ENCODE assay signal across 1 cellular context in the genomic region with DNA sequence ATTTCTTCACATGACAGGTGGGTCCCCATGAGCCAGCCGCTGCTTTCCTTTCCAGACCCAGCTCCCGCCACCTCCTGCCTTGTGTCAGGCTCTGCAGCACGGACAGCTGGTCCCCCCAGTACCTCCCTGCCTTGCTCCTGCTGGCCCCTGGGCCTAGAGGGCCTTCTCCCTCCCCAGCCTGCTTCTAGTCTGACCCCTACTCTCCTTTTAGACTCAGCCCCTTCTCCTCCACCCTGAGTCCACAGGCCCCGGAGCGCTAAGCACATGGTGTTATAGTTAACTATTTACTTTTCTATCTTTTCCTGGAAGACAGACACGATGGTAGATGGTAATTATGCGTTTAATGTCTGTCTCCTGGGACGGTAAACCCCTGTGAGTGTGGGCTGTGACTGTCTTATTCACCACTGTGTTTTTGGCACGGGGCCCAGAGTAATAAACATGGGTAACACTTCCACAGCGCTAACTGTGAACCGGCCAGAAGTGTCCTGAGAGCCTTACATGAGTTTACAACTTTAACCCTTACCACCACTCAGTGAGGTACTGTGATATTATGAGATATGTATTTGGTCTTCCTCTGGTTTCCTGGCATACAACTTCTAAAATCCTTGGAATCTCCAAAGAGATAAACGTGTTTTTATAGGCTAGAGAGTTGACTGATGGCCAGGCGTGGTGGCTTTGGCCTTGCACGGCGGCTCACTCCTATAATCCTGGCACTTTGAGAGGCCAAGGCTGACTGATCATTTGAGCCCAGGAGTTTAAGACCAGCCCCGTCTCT.
TF ChIP-seq lines count a peak whose summit lies in the region.

No MANE protein-coding gene starts in this region.

TF ChIP-seq in HEK293, 187 proteins besides CTCF, POLR2A, EP300 and RAD21 (continued from another document and continues in another):
- TF ChIP-seq, protein P1, sequence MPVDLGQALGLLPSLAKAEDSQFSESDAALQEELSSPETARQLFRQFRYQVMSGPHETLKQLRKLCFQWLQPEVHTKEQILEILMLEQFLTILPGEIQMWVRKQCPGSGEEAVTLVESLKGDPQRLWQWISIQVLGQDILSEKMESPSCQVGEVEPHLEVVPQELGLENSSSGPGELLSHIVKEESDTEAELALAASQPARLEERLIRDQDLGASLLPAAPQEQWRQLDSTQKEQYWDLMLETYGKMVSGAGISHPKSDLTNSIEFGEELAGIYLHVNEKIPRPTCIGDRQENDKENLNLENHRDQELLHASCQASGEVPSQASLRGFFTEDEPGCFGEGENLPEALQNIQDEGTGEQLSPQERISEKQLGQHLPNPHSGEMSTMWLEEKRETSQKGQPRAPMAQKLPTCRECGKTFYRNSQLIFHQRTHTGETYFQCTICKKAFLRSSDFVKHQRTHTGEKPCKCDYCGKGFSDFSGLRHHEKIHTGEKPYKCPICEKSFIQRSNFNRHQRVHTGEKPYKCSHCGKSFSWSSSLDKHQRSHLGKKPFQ (tag by site-specific recombination; IDR thresholded peaks at IDR 0.05) = peak; percentile 89
- TF ChIP-seq, protein P2, sequence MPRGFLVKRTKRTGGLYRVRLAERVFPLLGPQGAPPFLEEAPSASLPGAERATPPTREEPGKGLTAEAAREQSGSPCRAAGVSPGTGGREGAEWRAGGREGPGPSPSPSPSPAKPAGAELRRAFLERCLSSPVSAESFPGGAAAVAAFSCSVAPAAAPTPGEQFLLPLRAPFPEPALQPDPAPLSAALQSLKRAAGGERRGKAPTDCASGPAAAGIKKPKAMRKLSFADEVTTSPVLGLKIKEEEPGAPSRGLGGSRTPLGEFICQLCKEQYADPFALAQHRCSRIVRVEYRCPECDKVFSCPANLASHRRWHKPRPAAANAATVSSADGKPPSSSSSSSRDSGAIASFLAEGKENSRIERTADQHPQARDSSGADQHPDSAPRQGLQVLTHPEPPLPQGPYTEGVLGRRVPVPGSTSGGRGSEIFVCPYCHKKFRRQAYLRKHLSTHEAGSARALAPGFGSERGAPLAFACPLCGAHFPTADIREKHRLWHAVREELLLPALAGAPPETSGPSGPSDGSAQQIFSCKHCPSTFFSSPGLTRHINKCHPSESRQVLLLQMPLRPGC (tag by site-specific recombination; IDR thresholded peaks at IDR 0.05) = 0 out of 2 replicates have a peak, but pooled peaks have one; percentile 47
- TF ChIP-seq, protein P3, sequence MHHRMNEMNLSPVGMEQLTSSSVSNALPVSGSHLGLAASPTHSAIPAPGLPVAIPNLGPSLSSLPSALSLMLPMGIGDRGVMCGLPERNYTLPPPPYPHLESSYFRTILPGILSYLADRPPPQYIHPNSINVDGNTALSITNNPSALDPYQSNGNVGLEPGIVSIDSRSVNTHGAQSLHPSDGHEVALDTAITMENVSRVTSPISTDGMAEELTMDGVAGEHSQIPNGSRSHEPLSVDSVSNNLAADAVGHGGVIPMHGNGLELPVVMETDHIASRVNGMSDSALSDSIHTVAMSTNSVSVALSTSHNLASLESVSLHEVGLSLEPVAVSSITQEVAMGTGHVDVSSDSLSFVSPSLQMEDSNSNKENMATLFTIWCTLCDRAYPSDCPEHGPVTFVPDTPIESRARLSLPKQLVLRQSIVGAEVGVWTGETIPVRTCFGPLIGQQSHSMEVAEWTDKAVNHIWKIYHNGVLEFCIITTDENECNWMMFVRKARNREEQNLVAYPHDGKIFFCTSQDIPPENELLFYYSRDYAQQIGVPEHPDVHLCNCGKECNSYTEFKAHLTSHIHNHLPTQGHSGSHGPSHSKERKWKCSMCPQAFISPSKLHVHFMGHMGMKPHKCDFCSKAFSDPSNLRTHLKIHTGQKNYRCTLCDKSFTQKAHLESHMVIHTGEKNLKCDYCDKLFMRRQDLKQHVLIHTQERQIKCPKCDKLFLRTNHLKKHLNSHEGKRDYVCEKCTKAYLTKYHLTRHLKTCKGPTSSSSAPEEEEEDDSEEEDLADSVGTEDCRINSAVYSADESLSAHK (tag by site-specific recombination; IDR thresholded peaks at IDR 0.05) = peak; percentile 79
- peak; percentile 87 for TF ChIP-seq FEZF1 (tag by site-specific recombination; IDR thresholded peaks at IDR 0.05)
- TF ChIP-seq ZNF560 (tag by site-specific recombination; IDR thresholded peaks at IDR 0.05; ENCODE audit: borderline replicate concordance) = no peak
- peak; percentile 83; the same call in 1 of the 2 replicates for TF ChIP-seq ZSCAN30 (tag by site-specific recombination; IDR thresholded peaks at IDR 0.05)
- TF ChIP-seq MZF1 (tag by site-specific recombination; IDR thresholded peaks at IDR 0.05; ENCODE audit: borderline replicate concordance) = peak; percentile 68; the same call in 1 of the 2 replicates
- no peak for TF ChIP-seq ZNF571 (tag by site-specific recombination; IDR thresholded peaks at IDR 0.05)
- TF ChIP-seq ZNF16 (tag by site-specific recombination; IDR thresholded peaks at IDR 0.05; ENCODE audit: low read depth) = no peak
- TF ChIP-seq GLI2 (tag by site-specific recombination; IDR thresholded peaks at IDR 0.05; ENCODE audit: borderline replicate concordance, low read depth) = peak; percentile 41; the same call in 1 of the 2 replicates
- TF ChIP-seq ZNF335 (tag by site-specific recombination; conservative IDR thresholded peaks at IDR 0.05) = peak; percentile 39; the same call in 1 of the 2 replicates
- peak; percentile 60; the same call in 1 of the 2 replicates for TF ChIP-seq ZNF558 (tag by site-specific recombination; IDR thresholded peaks at IDR 0.05)
- TF ChIP-seq ZNF423 (tag by site-specific recombination; IDR thresholded peaks at IDR 0.05) = peak; percentile 96
- peak; percentile 96 for TF ChIP-seq ZNF561 (tag by site-specific recombination; IDR thresholded peaks at IDR 0.05; ENCODE audit: borderline replicate concordance)
- TF ChIP-seq ZNF777 (tag by site-specific recombination; IDR thresholded peaks at IDR 0.05; ENCODE audit: borderline replicate concordance) = no peak
- TF ChIP-seq ZFP37 (tag by site-specific recombination; IDR thresholded peaks at IDR 0.05) = no peak
- TF ChIP-seq, protein P4, sequence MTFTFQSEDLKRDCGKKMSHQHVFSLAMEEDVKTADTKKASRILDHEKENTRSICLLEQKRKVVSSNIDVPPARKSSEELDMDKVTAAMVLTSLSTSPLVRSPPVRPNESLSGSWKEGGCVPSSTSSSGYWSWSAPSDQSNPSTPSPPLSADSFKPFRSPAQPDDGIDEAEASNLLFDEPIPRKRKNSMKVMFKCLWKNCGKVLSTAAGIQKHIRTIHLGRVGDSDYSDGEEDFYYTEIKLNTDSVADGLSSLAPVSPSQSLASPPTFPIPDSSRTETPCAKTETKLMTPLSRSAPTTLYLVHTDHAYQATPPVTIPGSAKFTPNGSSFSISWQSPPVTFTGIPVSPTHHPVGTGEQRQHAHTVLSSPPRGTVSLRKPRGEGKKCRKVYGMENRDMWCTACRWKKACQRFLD (tag by site-specific recombination; IDR thresholded peaks at IDR 0.05) = no peak
- TF ChIP-seq ZNF394 (tag by site-specific recombination; IDR thresholded peaks at IDR 0.05; ENCODE audit: borderline replicate concordance) = peak; percentile 49; the same call in 1 of the 2 replicates
- peak; percentile 50 for TF ChIP-seq ZBTB8A (tag by site-specific recombination; IDR thresholded peaks at IDR 0.05)
- no peak for TF ChIP-seq PRDM1 (tag by site-specific recombination; IDR thresholded peaks at IDR 0.05)
- TF ChIP-seq, protein P5, sequence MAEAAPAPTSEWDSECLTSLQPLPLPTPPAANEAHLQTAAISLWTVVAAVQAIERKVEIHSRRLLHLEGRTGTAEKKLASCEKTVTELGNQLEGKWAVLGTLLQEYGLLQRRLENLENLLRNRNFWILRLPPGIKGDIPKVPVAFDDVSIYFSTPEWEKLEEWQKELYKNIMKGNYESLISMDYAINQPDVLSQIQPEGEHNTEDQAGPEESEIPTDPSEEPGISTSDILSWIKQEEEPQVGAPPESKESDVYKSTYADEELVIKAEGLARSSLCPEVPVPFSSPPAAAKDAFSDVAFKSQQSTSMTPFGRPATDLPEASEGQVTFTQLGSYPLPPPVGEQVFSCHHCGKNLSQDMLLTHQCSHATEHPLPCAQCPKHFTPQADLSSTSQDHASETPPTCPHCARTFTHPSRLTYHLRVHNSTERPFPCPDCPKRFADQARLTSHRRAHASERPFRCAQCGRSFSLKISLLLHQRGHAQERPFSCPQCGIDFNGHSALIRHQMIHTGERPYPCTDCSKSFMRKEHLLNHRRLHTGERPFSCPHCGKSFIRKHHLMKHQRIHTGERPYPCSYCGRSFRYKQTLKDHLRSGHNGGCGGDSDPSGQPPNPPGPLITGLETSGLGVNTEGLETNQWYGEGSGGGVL (tag by site-specific recombination; IDR thresholded peaks at IDR 0.05) = peak; percentile 64
- TF ChIP-seq ZNF747 (tag by site-specific recombination; IDR thresholded peaks at IDR 0.05) = no peak
- TF ChIP-seq OSR2 (tag by site-specific recombination; IDR thresholded peaks at IDR 0.05) = peak; percentile 91
- TF ChIP-seq GLIS1 (tag by site-specific recombination; IDR thresholded peaks at IDR 0.05) = peak; percentile 65
- no peak for TF ChIP-seq ZNF202 (tag by site-specific recombination; IDR thresholded peaks at IDR 0.05; ENCODE audit: borderline replicate concordance)
- TF ChIP-seq ZNF184 (tag by site-specific recombination; IDR thresholded peaks at IDR 0.05) = peak; percentile 87
- peak; percentile 81 for TF ChIP-seq PATZ1 (tag by site-specific recombination; IDR thresholded peaks at IDR 0.05)
- TF ChIP-seq ZNF214 (tag by site-specific recombination; IDR thresholded peaks at IDR 0.05; ENCODE audit: borderline replicate concordance) = peak; percentile 25; the same call in 1 of the 2 replicates
- peak; percentile 87; the same call in 1 of the 2 replicates for TF ChIP-seq TRIM28 (IDR thresholded peaks at IDR 0.05; ENCODE audit: borderline replicate concordance, low read length)
- TF ChIP-seq ZNF248 (tag by site-specific recombination; IDR thresholded peaks at IDR 0.05) = no peak
- TF ChIP-seq ZNF548 (tag by site-specific recombination; IDR thresholded peaks at IDR 0.05) = no peak
- peak; percentile 52; the same call in 1 of the 2 replicates for TF ChIP-seq ZNF10 (tag by site-specific recombination; IDR thresholded peaks at IDR 0.05)
- no peak for TF ChIP-seq GFI1B (tag by site-specific recombination; IDR thresholded peaks at IDR 0.05)
- peak; percentile 84 for TF ChIP-seq ZNF610 (tag by site-specific recombination; IDR thresholded peaks at IDR 0.05; ENCODE audit: borderline replicate concordance)
- TF ChIP-seq GLIS2 (tag by site-specific recombination; IDR thresholded peaks at IDR 0.05) = peak; percentile 73
- TF ChIP-seq ZNF580 (tag by site-specific recombination; IDR thresholded peaks at IDR 0.05) = peak; percentile 96
- TF ChIP-seq ZNF692 (tag by site-specific recombination; IDR thresholded peaks at IDR 0.05) = peak; percentile 67; the same call in 1 of the 2 replicates
- no peak for TF ChIP-seq ZNF121 (tag by site-specific recombination; IDR thresholded peaks at IDR 0.05)
- TF ChIP-seq ZNF138 (tag by site-specific recombination; IDR thresholded peaks at IDR 0.05; ENCODE audit: borderline replicate concordance) = no peak
- TF ChIP-seq, protein P6, sequence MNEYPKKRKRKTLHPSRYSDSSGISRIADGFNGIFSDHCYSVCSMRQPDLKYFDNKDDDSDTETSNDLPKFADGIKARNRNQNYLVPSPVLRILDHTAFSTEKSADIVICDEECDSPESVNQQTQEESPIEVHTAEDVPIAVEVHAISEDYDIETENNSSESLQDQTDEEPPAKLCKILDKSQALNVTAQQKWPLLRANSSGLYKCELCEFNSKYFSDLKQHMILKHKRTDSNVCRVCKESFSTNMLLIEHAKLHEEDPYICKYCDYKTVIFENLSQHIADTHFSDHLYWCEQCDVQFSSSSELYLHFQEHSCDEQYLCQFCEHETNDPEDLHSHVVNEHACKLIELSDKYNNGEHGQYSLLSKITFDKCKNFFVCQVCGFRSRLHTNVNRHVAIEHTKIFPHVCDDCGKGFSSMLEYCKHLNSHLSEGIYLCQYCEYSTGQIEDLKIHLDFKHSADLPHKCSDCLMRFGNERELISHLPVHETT (tag by site-specific recombination; IDR thresholded peaks at IDR 0.05) = peak; percentile 60; the same call in 1 of the 2 replicates
- TF ChIP-seq ZNF146 (tag by site-specific recombination; IDR thresholded peaks at IDR 0.05) = 0 out of 2 replicates have a peak, but pooled peaks have one; percentile 15
- peak; percentile 69; the same call in 1 of the 2 replicates for TF ChIP-seq KLF8 (tag by site-specific recombination; IDR thresholded peaks at IDR 0.05)
- 0 out of 2 replicates have a peak, but pooled peaks have one; percentile 34 for TF ChIP-seq ZNF341 (tag by site-specific recombination; IDR thresholded peaks at IDR 0.05; ENCODE audit: low read depth)
- peak; percentile 88 for TF ChIP-seq ZIC2 (tag by site-specific recombination; IDR thresholded peaks at IDR 0.05)
- TF ChIP-seq ZNF114 (tag by site-specific recombination; IDR thresholded peaks at IDR 0.05) = no peak
- TF ChIP-seq ZNF324 (tag by site-specific recombination; IDR thresholded peaks at IDR 0.05) = peak; percentile 55; the same call in 1 of the 2 replicates
